7 cellular contexts compared by ENCODE assay signal in the genomic region with DNA sequence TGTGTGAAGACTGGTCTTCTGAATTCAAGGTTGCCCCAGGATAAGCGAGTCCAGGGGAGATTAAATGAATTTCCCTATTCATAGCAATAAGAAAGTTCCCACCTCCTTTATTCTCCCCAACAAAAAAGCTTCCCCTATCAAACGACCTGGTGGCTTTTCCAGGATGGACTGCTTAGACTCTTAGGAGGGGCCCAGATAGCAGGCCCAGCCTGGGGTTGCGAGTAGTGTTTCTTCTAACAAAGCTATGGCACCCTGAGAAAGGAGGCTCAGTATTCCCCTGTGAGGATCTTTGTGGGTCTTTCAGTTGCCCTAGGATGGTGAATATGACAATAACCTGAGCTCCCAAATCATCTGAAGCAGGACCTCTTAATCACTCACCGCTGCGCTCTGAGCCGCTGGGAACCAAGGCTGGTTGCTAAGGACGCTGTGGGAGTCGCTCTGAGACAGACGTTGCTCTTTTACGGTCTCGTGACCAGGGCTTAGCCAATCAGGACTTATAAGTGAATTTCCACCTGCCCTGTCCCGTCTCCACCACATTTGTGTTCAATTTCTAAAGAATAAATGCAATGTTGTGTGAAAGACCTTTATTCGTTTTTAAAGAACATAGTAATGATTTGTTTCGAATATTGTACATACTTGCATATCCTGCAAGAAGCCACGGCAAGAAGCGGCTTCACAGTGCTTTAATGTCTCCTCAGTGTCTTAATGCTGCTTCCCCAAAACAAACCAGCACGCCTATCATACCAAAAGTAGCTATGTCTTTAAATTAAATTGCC. TPM values are rescaled to one million over a fixed set of nuclear protein-coding genes. Genes with fewer than 3 reads are reported as not detected.
DNase-seq lines count a peak whose midpoint lies in the region; ATAC-seq and TF ChIP-seq lines count a peak whose summit lies in the region.

Gene TMEM232, minus strand, starts transcription at position 423 of the 776 bp plus-strand sequence. CDS start 59,319 bp downstream, outside the sequence.

- peak; percentile 89 for DNase-seq in NCI-H82 (lab: John Stamatoyannopoulos, UW)
- DNase-seq in activated T-cell treated with anti-CD3 and anti-CD28 coated beads for 48 hours (ENCODE audit: low read depth) = peak; percentile 56
- peak; percentile 61 for DNase-seq in epithelial cell of proximal tubule (ENCODE audit: low read depth)
- DNase-seq in stimulated activated CD8-positive, alpha-beta memory T cell treated with anti-CD3 and anti-CD28 coated beads, Interleukin-15, amount 100 ng/mL, for 4 hours (ENCODE audit: low read depth in 2 of 2) = peak; percentile 35 to 60

- H3K4me3 ChIP-seq in epithelial cell of proximal tubule (ENCODE audit: low read depth, low read length) (peak within 1 kb of the TSS; percentile 70), mononuclear cell (ENCODE audit: low read length) (peak within 1 kb of the TSS; percentile 40)

- peaks cover 4% of the 10 kb centered on the region for H3K4me1 ChIP-seq in mononuclear cell (ENCODE audit: insufficient read depth, low read length)

- H3K27me3 ChIP-seq in mononuclear cell (ENCODE audit: insufficient read depth, low read length) = no peaks in the 10 kb centered on the region

- no peaks in the 10 kb centered on the region for H3K9me3 ChIP-seq in mononuclear cell (ENCODE audit: low read depth, low read length)

- ATAC-seq in GM19023 (IDR thresholded peaks at IDR 0.05; ENCODE audit: unreplicated experiment) (peak; percentile 100), HG03175 (IDR thresholded peaks at IDR 0.05; ENCODE audit: unreplicated experiment) (peak; percentile 100)

- TF ChIP-seq CTCF in epithelial cell of proximal tubule (conservative IDR thresholded peaks at IDR 0.05; ENCODE audit: low read depth, low read length) = no peak

RNA-seq across cellular contexts. Expression of gene TMEM232, which starts in this region (rescaled TPM):
- total RNA-seq in epithelial cell of proximal tubule (0.86 TPM in 1 of 2 replicates, not detected in the other), mononuclear cell (2.7 TPM)

Comparison
In these comparisons a context has a peak if more than half of its experiments do, and no peak if none do; other contexts are left out.
1. Peak in every context shown above with its lines: DNase-seq, ATAC-seq and H3K4me3 ChIP-seq.
2. Peak in DNase-seq and H3K4me3 ChIP-seq in epithelial cell of proximal tubule; RNA of the gene not detected or under 1 TPM.